9 cellular contexts compared by ENCODE assay signal in the genomic region with DNA sequence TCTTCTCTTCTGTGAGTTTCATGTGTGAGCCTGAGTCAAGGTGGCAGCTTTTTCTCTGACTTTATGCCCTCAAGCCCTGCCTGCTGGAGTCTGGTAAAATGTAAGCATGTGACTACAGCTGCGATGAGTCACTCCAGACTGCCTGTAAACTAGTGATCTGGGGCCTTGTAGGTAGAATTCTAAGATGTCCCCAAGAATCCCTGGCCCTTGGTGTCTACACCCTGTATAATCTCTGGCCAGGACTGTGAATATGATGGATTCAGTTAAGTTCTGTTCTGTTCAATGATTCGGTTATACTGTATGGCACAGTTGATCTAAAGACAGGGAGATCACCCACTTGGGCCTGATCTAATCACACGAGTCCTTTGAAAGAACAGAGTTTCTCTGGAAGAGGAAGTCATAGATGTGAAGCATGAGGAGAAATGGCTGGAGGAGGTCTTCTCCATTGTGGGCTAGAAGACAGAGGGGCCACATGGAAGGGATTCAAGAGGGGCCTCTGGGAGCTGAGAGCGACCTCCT. TPM values are rescaled to one million over a fixed set of nuclear protein-coding genes. Genes with fewer than 3 reads are reported as not detected.
DNase-seq lines count a peak whose midpoint lies in the region; ATAC-seq and TF ChIP-seq lines count a peak whose summit lies in the region.
"Had no signal": no experiment of that assay in that cellular context is flagged by ENCODE, and none has a peak within 500 bp of the region (broad histone marks: within the 10 kb centered on the region; RNA-seq: fewer than 3 reads in every experiment).

No MANE protein-coding gene starts in this region.

- ATAC-seq in GM18858 (IDR thresholded peaks at IDR 0.05; ENCODE audit: unreplicated experiment) (no peak), HG03521 (IDR thresholded peaks at IDR 0.05; ENCODE audit: unreplicated experiment) (no peak)

- no peaks in the 10 kb centered on the region for H3K79me2 ChIP-seq in parathyroid adenoma

- peak overlapping the region; percentile 71 for H2AFZ ChIP-seq in parathyroid adenoma

- H3K27ac Mint-ChIP-seq in chondrocyte (ENCODE audit: unreplicated experiment) = peak overlapping the region; percentile 61

- H3K27me3 ChIP-seq in parathyroid adenoma (ENCODE audit: control insufficient read depth, insufficient read depth, low read length) = no peaks in the 10 kb centered on the region
- H3K27me3 ChIP-seq: SJCRH30 had no signal

- no peak overlapping the region for H3K4me2 ChIP-seq in parathyroid adenoma (ENCODE audit: low read length)

- H3K27me3 Mint-ChIP-seq in chondrocyte (ENCODE audit: low read depth) = no peaks in the 10 kb centered on the region

- no peak overlapping the region for H3K4me3 ChIP-seq in parathyroid adenoma (ENCODE audit: low read depth, low read length)
- H3K4me3 ChIP-seq: SJCRH30 had no signal

- H3K9ac ChIP-seq in parathyroid adenoma = no peak overlapping the region

- no peaks in the 10 kb centered on the region for H3K36me3 ChIP-seq in parathyroid adenoma (ENCODE audit: control insufficient read depth, insufficient read depth, low read length)
- H3K36me3 ChIP-seq: SJCRH30 had no signal

- H3K9me3 Mint-ChIP-seq in chondrocyte (ENCODE audit: low read depth) = no peaks in the 10 kb centered on the region

- no peak for TF ChIP-seq CTCF in chondrocyte (IDR thresholded peaks at IDR 0.05)
- no peak for TF ChIP-seq CTCF in parathyroid adenoma (IDR thresholded peaks at IDR 0.05)

- no peaks in the 10 kb centered on the region for H3K9me3 ChIP-seq in parathyroid adenoma (ENCODE audit: control insufficient read depth, low read length)
- H3K9me3 ChIP-seq: SJCRH30 had no signal

- peaks cover 18% of the 10 kb centered on the region for H3K4me1 Mint-ChIP-seq in chondrocyte (ENCODE audit: low read depth)

- DNase-seq in GM04503 (ENCODE audit: low read depth) (peak; percentile 38), NCI-H226 (peak; percentile 70), chondrocyte (ENCODE audit: low spot score) (no peak), HuH-7.5 (ENCODE audit: low spot score) (no peak), GDM1 (lab: John Stamatoyannopoulos, UW) (no peak)

- H3K27ac ChIP-seq in parathyroid adenoma = peak overlapping the region; percentile 96
- H3K27ac ChIP-seq: SJCRH30 had no signal

- peaks cover 59% of the 10 kb centered on the region for H3K4me1 ChIP-seq in parathyroid adenoma

- peaks cover 11% of the 10 kb centered on the region for H3K36me3 Mint-ChIP-seq in chondrocyte (ENCODE audit: low read depth)

- H3K4me3 Mint-ChIP-seq in chondrocyte (ENCODE audit: unreplicated experiment) = no peak overlapping the region

RNA-seq across cellular contexts. Expression of a gene that starts 29.8 kb away (rescaled TPM):
- not detected in 3 replicates for total RNA-seq in chondrocyte
- total RNA-seq: SJCRH30 had no signal

Comparison
In these comparisons a context has a peak if more than half of its experiments do, and no peak if none do; other contexts are left out.
1. DNase-seq: peak in GM04503 (single experiment) and NCI-H226 (single experiment); none in chondrocyte (single experiment), HuH-7.5 (single experiment) and GDM1 (single experiment).